Comparison of ENCODE assay signal across 14 cellular contexts in the genomic region with DNA sequence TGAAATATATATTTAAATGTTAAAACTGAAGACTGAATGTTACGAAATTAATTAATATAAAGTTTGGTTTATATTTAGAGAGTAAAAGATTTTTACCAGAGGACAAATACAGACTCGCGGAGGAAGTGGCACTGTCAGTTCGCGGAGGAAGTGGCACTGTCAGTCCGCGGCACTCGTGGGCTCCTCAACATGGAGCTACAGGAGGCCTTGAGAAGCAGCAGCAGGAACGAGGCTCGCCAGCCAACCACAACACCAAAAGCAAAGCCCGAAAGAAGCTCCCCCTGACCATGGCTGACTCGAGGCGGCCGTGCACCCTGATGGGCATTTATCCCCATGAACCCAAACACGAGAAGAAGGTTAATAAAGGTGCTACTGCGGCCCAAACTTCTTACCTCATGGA.
A peak's percentile ranks its signal among the peaks of the same experiment; 100 is the strongest.
DNase-seq lines count a peak whose midpoint lies in the region; ATAC-seq and TF ChIP-seq lines count a peak whose summit lies in the region.
"Had no signal": no experiment of that assay in that cellular context is flagged by ENCODE, and none has a peak within 500 bp of the region (broad histone marks: within the 10 kb centered on the region; RNA-seq: fewer than 3 reads in every experiment).

No MANE protein-coding gene starts in this region.

- TF ChIP-seq CTCF in MM.1S (IDR thresholded peaks at IDR 0.05; ENCODE audit: low read length) (no peak), psoas muscle (IDR thresholded peaks at IDR 0.05) (no peak)

- H3K4me2 ChIP-seq in MM.1S (ENCODE audit: low read depth, low read length), result no peak overlapping the region

- H3K27me3 ChIP-seq in MM.1S (replicated peaks; ENCODE audit: insufficient read depth, low read length), result no peaks in the 10 kb centered on the region
- no peaks in the 10 kb centered on the region for H3K27me3 ChIP-seq in psoas muscle (ENCODE audit: insufficient read depth in 3 of 3, low read length in 2 of 3)

- CTCF ChIA-PET in activated CD4-positive, alpha-beta memory T cell treated with anti-CD3 and anti-CD28 coated beads for 36 hours (lab: Charles Lee), result no interaction called here

- no peak overlapping the region for H2AFZ ChIP-seq in MM.1S (ENCODE audit: low read length)

- H3K9ac ChIP-seq in MM.1S (ENCODE audit: low read length), result no peak overlapping the region

- H3K4me3 Mint-ChIP-seq in activated CD4-positive, alpha-beta memory T cell treated with anti-CD3 and anti-CD28 coated beads for 36 hours, result no peak overlapping the region
- H3K4me3 Mint-ChIP-seq: CD14-positive monocyte had no signal

- H3K27me3 Mint-ChIP-seq in activated CD4-positive, alpha-beta memory T cell treated with anti-CD3 and anti-CD28 coated beads for 36 hours, result no peaks in the 10 kb centered on the region
- H3K27me3 Mint-ChIP-seq: CD8-positive, alpha-beta memory T cell had no signal

- no peaks in the 10 kb centered on the region for H3K9me2 ChIP-seq in MM.1S (replicated peaks; ENCODE audit: insufficient read depth, low read length)

- ATAC-seq in psoas muscle, result no peak
- ATAC-seq: GM12878 had no signal

- POLR2A ChIA-PET in activated CD4-positive, alpha-beta memory T cell treated with anti-CD3 and anti-CD28 coated beads for 36 hours (lab: Charles Lee), result no interaction called here

- peak; percentile 44 to 54 for DNase-seq in NCI-H446 (lab: John Stamatoyannopoulos, UW)
- DNase-seq in NCI-H446 treated with DMSO at 0.1 percent for 48 hours (lab: John Stamatoyannopoulos, UW), result no peak
- DNase-seq in NCI-H2227 treated with DMSO at 0.1 percent for 48 hours (lab: John Stamatoyannopoulos, UW), result peak; percentile 59
- DNase-seq in RPMI8226, result peak; percentile 23
- no peak for DNase-seq in MM.1S
- no peak for DNase-seq in psoas muscle
- no peak for DNase-seq in activated CD4-positive, alpha-beta memory T cell treated with anti-CD3 and anti-CD28 coated beads for 36 hours
- DNase-seq: Caco-2, GOT3 had no signal

- intact Hi-C loops in psoas muscle (cut with DNase I), result no loop called here
- intact Hi-C loops in activated CD4-positive, alpha-beta memory T cell treated with anti-CD3 and anti-CD28 coated beads for 36 hours (cut with micrococcal nuclease), result no loop called here

- H3F3A ChIP-seq in MM.1S (ENCODE audit: insufficient read depth, low read length), result no peaks in the 10 kb centered on the region

- H3K27ac ChIP-seq in MM.1S (ENCODE audit: low read length) (no peak overlapping the region), psoas muscle (no peak overlapping the region)
- H3K27ac ChIP-seq: 22Rv1 had no signal

- 94 to 96% (median 94%) methylated on average over 16 of the region's 16 CpGs for WGBS in psoas muscle, 3 donors

- H3K36me3 Mint-ChIP-seq in activated CD4-positive, alpha-beta memory T cell treated with anti-CD3 and anti-CD28 coated beads for 36 hours, result no peaks in the 10 kb centered on the region
- H3K36me3 Mint-ChIP-seq: CD14-positive monocyte; CD8-positive, alpha-beta memory T cell had no signal

- H3K4me1 ChIP-seq in MM.1S (ENCODE audit: low read length) (no peaks in the 10 kb centered on the region), psoas muscle (no peaks in the 10 kb centered on the region)
- H3K4me1 ChIP-seq: Caco-2 had no signal

- H3K36me3 ChIP-seq in MM.1S (replicated peaks; ENCODE audit: insufficient read depth, low read length) (no peaks in the 10 kb centered on the region), psoas muscle (ENCODE audit: insufficient read depth in 1 of 2, low read depth in 1 of 2) (no peaks in the 10 kb centered on the region)
- H3K36me3 ChIP-seq: HAP-1 had no signal

- H3K27ac Mint-ChIP-seq in activated CD4-positive, alpha-beta memory T cell treated with anti-CD3 and anti-CD28 coated beads for 36 hours, result no peak overlapping the region
- H3K27ac Mint-ChIP-seq: CD8-positive, alpha-beta memory T cell had no signal

- H3K9me3 ChIP-seq in MM.1S (replicated peaks; ENCODE audit: insufficient read depth, low read length), result no peaks in the 10 kb centered on the region
- H3K9me3 ChIP-seq in psoas muscle, result no peaks in the 10 kb centered on the region
- H3K9me3 ChIP-seq: Caco-2, HAP-1 had no signal

- H3K4me3 ChIP-seq in MM.1S (ENCODE audit: low read length) (no peak overlapping the region), psoas muscle (no peak overlapping the region)
- H3K4me3 ChIP-seq: GM12878, HAP-1 had no signal

- H4K20me1 ChIP-seq in MM.1S (ENCODE audit: insufficient read depth, low read length), result no peaks in the 10 kb centered on the region

- peaks cover 24% of the 10 kb centered on the region for H3K9me3 Mint-ChIP-seq in activated CD4-positive, alpha-beta memory T cell treated with anti-CD3 and anti-CD28 coated beads for 36 hours

- no peaks in the 10 kb centered on the region for H3K4me1 Mint-ChIP-seq in activated CD4-positive, alpha-beta memory T cell treated with anti-CD3 and anti-CD28 coated beads for 36 hours (ENCODE audit: low read depth)
- H3K4me1 Mint-ChIP-seq: CD14-positive monocyte; CD8-positive, alpha-beta memory T cell had no signal

- no peaks in the 10 kb centered on the region for H3K79me2 ChIP-seq in MM.1S (ENCODE audit: low read length)

Comparison
In these comparisons a context has a peak if more than half of its experiments do, and no peak if none do; other contexts are left out.
1. DNase-seq: peak in NCI-H446 (2 of 2), NCI-H2227 treated with DMSO at 0.1 percent for 48 hours (single experiment) and RPMI8226 (single experiment); none in NCI-H446 treated with DMSO at 0.1 percent for 48 hours (single experiment), MM.1S (single experiment), psoas muscle (0 of 2) and activated CD4-positive, alpha-beta memory T cell treated with anti-CD3 and anti-CD28 coated beads for 36 hours (single experiment).